ENCODE assay signal across 11 cellular contexts in the genomic region with DNA sequence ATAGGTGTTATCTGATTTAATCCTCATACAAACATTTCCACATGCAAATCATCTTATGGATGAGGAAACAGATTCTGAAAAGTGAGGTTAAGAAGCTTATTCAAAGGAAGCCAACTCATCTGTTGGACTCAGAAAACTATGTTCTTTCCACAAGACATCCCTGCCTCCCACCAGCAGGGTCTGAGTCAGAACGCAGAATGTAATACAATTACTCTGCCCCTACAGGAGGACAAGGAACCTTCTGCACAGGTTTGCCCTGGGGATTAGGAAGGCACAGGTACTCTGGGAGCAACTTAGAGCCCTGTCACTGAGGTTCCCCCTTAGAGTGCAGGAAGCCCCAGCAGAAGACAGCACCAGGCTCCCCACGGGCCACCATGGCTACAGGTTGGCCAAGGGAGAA.
A peak's percentile ranks its signal among the peaks of the same experiment; 100 is the strongest.
DNase-seq lines count a peak whose midpoint lies in the region; ATAC-seq and TF ChIP-seq lines count a peak whose summit lies in the region.
"Had no signal": no experiment of that assay in that cellular context is flagged by ENCODE, and none has a peak within 500 bp of the region (broad histone marks: within the 10 kb centered on the region; RNA-seq: fewer than 3 reads in every experiment).

No MANE protein-coding gene starts in this region.

- peaks cover 0 to 1% (median 0%) of the 10 kb centered on the region in 3 donors for H3K36me3 ChIP-seq in tibial nerve

- TF ChIP-seq EP300 in tibial nerve (IDR thresholded peaks at IDR 0.05) = no peak

- H3K4me3 ChIP-seq in astrocyte of the spinal cord (ENCODE audit: low read depth, low read length) (peak overlapping the region; percentile 43), tibial nerve (peak overlapping the region in 3 of 4 donors; percentile 26 to 52 (median 27))

- 46 to 47% methylated on average over 2 of the region's 2 CpGs for WGBS in tibial nerve, 2 donors

- no peaks in the 10 kb centered on the region for H3K36me3 Mint-ChIP-seq in activated CD4-positive, alpha-beta T cell treated with anti-CD3 and anti-CD28 coated beads for 36 hours (ENCODE audit: low read depth)

- TF ChIP-seq CTCF in astrocyte of the spinal cord (IDR thresholded peaks at IDR 0.05; ENCODE audit: low read depth, low read length) (peak; percentile 62), tibial nerve (IDR thresholded peaks at IDR 0.05) (peak in 2 of 5 experiments; percentile 16 to 31)

- POLR2A ChIA-PET in activated CD4-positive, alpha-beta T cell treated with anti-CD3 and anti-CD28 coated beads for 36 hours (lab: Charles Lee) = no interaction called here

- in situ Hi-C loops in astrocyte of the spinal cord (cut with HindIII; ENCODE audit: low sequenced_read_pairs) = no loop called here

- no peak for TF ChIP-seq POLR2A in tibial nerve (IDR thresholded peaks at IDR 0.05)

- DNase-seq in activated CD4-positive, alpha-beta T cell treated with anti-CD3 and anti-CD28 coated beads for 36 hours = no peak
- DNase-seq in activated CD4-positive, alpha-beta T cell treated with anti-CD3 and anti-CD28 coated beads, Interleukin-2, amount 50 U/mL, for 48 hours = no peak
- peak; percentile 87 for DNase-seq in astrocyte of the spinal cord (ENCODE audit: low read depth, low spot score)
- DNase-seq in islet precursor cell = peak; percentile 69
- no peak for DNase-seq in tibial nerve (ENCODE audit: low spot score in 2 of 2)
- no peak for DNase-seq in NCI-H1694 treated with DMSO at 0.1 percent for 48 hours (lab: John Stamatoyannopoulos, UW)
- DNase-seq: activated B cell treated with CpG ODN at 0.5 μM for 24 hours, NCI-H2107 had no signal

- CTCF ChIA-PET in activated CD4-positive, alpha-beta T cell treated with anti-CD3 and anti-CD28 coated beads for 36 hours (lab: Charles Lee) = no interaction called here

- intact Hi-C loops in activated CD4-positive, alpha-beta T cell treated with anti-CD3 and anti-CD28 coated beads for 36 hours (cut with DNase I, micrococcal nuclease) = no loop called here

- no peaks in the 10 kb centered on the region for H3K9me3 Mint-ChIP-seq in activated CD4-positive, alpha-beta T cell treated with anti-CD3 and anti-CD28 coated beads for 36 hours (ENCODE audit: low read depth)
- H3K9me3 Mint-ChIP-seq: activated B cell treated with CpG ODN at 0.5 μM for 24 hours had no signal

- H3K27ac Mint-ChIP-seq in activated CD4-positive, alpha-beta T cell treated with anti-CD3 and anti-CD28 coated beads for 36 hours = no peak overlapping the region
- H3K27ac Mint-ChIP-seq: activated B cell treated with CpG ODN at 0.5 μM for 24 hours had no signal

- peak; percentile 23 for ATAC-seq in activated CD4-positive, alpha-beta T cell treated with anti-CD3 and anti-CD28 coated beads for 36 hours
- ATAC-seq in GM21576 (IDR thresholded peaks at IDR 0.05; ENCODE audit: unreplicated experiment) = no peak
- ATAC-seq in HG03469 (IDR thresholded peaks at IDR 0.05; ENCODE audit: unreplicated experiment) = no peak

- no peaks in the 10 kb centered on the region for H3K4me1 Mint-ChIP-seq in activated CD4-positive, alpha-beta T cell treated with anti-CD3 and anti-CD28 coated beads for 36 hours

- peaks cover 6 to 86% (median 43%) of the 10 kb centered on the region in 4 donors for H3K4me1 ChIP-seq in tibial nerve

- H3K4me3 Mint-ChIP-seq in activated CD4-positive, alpha-beta T cell treated with anti-CD3 and anti-CD28 coated beads for 36 hours = no peak overlapping the region
- H3K4me3 Mint-ChIP-seq: activated B cell treated with CpG ODN at 0.5 μM for 24 hours had no signal

- no peaks in the 10 kb centered on the region for H3K27me3 ChIP-seq in tibial nerve

- H3K27ac ChIP-seq in tibial nerve = peak overlapping the region; percentile 81 to 96 (median 90)
- H3K27ac ChIP-seq: C4-2B had no signal

- H3K9me3 ChIP-seq in tibial nerve = no peaks in the 10 kb centered on the region

- no peaks in the 10 kb centered on the region for H3K27me3 Mint-ChIP-seq in activated CD4-positive, alpha-beta T cell treated with anti-CD3 and anti-CD28 coated beads for 36 hours
- H3K27me3 Mint-ChIP-seq: activated B cell treated with CpG ODN at 0.5 μM for 24 hours had no signal

Comparison
In these comparisons a context has a peak if more than half of its experiments do, and no peak if none do; other contexts are left out.
1. DNase-seq: peak in astrocyte of the spinal cord (single experiment) and islet precursor cell (single experiment); none in activated CD4-positive, alpha-beta T cell treated with anti-CD3 and anti-CD28 coated beads for 36 hours (single experiment), activated CD4-positive, alpha-beta T cell treated with anti-CD3 and anti-CD28 coated beads, Interleukin-2, amount 50 U/mL, for 48 hours (0 of 2), tibial nerve (0 of 2) and NCI-H1694 treated with DMSO at 0.1 percent for 48 hours (single experiment).